Comparison of ENCODE assay signal across 8 cellular contexts in the genomic region with DNA sequence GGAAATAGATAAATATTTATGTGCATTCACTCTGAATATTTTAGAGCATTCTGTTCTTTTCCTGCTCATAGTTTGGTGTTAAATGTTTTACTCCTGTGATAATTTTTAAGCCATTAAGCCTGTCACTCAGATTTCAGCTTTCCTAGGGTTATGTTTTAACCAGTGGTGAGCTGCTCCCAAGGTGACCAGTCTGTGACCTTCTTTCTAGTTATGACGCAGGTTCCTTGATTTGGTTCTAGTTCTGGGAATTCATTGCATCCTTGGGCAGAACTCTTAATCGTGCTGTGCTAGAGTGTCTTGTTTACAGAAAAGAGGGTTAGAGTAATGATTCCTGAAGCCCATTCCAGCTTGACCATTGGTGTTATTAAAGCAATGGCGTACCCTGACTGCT. TPM values are rescaled to one million over a fixed set of nuclear protein-coding genes. Genes with fewer than 3 reads are reported as not detected.
DNase-seq lines count a peak whose midpoint lies in the region; ATAC-seq, FAIRE-seq and TF ChIP-seq lines count a peak whose summit lies in the region.

No MANE protein-coding gene starts in this region.

- no peak for FAIRE-seq in H54 (lab: Jason Lieb, UNC)

- peaks cover 4% of the 10 kb centered on the region for H3K36me3 ChIP-seq in H7 (replicated peaks; ENCODE audit: control insufficient read depth, insufficient read depth, low read length)

- ATAC-seq in HG02642 (IDR thresholded peaks at IDR 0.05; ENCODE audit: poor library complexity, unreplicated experiment) (no peak), GM19463 (IDR thresholded peaks at IDR 0.05; ENCODE audit: unreplicated experiment) (no peak), GM19351 (IDR thresholded peaks at IDR 0.05; ENCODE audit: unreplicated experiment) (no peak)

- TF ChIP-seq POLR2A in H54 (IDR thresholded peaks at IDR 0.05; ENCODE audit: low read depth, low read length), result no peak

- H3K4me3 ChIP-seq in H7 (ENCODE audit: insufficient read depth, low read depth, low read length) (peak overlapping the region; percentile 83; the same call in 1 of the 2 replicates), retinal pigment epithelial cell (ENCODE audit: low read length) (peak overlapping the region; percentile 70)

- DNase-seq in H7, result no peak
- DNase-seq in activated T-helper 1 cell treated with anti-CD3 and anti-CD28 coated beads, Interleukin-12 subunit alpha, Interleukin-12 subunit beta, Interleukin-2, Interleukin-4 antibody, amounts not matched to agents 30 ng/mL and 10 ng/mL and 1 ng/mL, durations not matched to agents 14 hours and 24 hours and 36 hours (ENCODE audit: low spot score), result no peak
- DNase-seq in glutamatergic neuron, result no peak
- DNase-seq in retinal pigment epithelial cell (ENCODE audit: low read depth), result peak; percentile 43
- no peak for DNase-seq in H54 (ENCODE audit: insufficient read length, low spot score)

- H3K4me3 Mint-ChIP-seq in activated T-helper 1 cell treated with anti-CD3 and anti-CD28 coated beads, Interleukin-12 subunit alpha, Interleukin-12 subunit beta, Interleukin-2, Interleukin-4 antibody, amounts not matched to agents 30 ng/mL and 10 ng/mL and 1 ng/mL, durations not matched to agents 14 hours and 24 hours and 36 hours, result peak overlapping the region; percentile 0
- H3K4me3 Mint-ChIP-seq in glutamatergic neuron (ENCODE audit: unreplicated experiment), result peak overlapping the region; percentile 97

- H3K27ac Mint-ChIP-seq in activated T-helper 1 cell treated with anti-CD3 and anti-CD28 coated beads, Interleukin-12 subunit alpha, Interleukin-12 subunit beta, Interleukin-2, Interleukin-4 antibody, amounts not matched to agents 30 ng/mL and 10 ng/mL and 1 ng/mL, durations not matched to agents 14 hours and 24 hours and 36 hours, result no peak overlapping the region
- H3K27ac Mint-ChIP-seq in glutamatergic neuron (ENCODE audit: unreplicated experiment), result peak overlapping the region; percentile 7

- no peaks in the 10 kb centered on the region for H3K27me3 ChIP-seq in H7 (ENCODE audit: control insufficient read depth, insufficient read depth, low read length)

- H3K36me3 Mint-ChIP-seq in activated T-helper 1 cell treated with anti-CD3 and anti-CD28 coated beads, Interleukin-12 subunit alpha, Interleukin-12 subunit beta, Interleukin-2, Interleukin-4 antibody, amounts not matched to agents 30 ng/mL and 10 ng/mL and 1 ng/mL, durations not matched to agents 14 hours and 24 hours and 36 hours (ENCODE audit: low read depth), result no peaks in the 10 kb centered on the region
- no peaks in the 10 kb centered on the region for H3K36me3 Mint-ChIP-seq in glutamatergic neuron (ENCODE audit: unreplicated experiment)

- H3K27me3 Mint-ChIP-seq in activated T-helper 1 cell treated with anti-CD3 and anti-CD28 coated beads, Interleukin-12 subunit alpha, Interleukin-12 subunit beta, Interleukin-2, Interleukin-4 antibody, amounts not matched to agents 30 ng/mL and 10 ng/mL and 1 ng/mL, durations not matched to agents 14 hours and 24 hours and 36 hours (ENCODE audit: insufficient read depth), result peaks cover 16% of the 10 kb centered on the region
- peaks cover 4% of the 10 kb centered on the region for H3K27me3 Mint-ChIP-seq in glutamatergic neuron (ENCODE audit: unreplicated experiment)

- H3K4me1 Mint-ChIP-seq in activated T-helper 1 cell treated with anti-CD3 and anti-CD28 coated beads, Interleukin-12 subunit alpha, Interleukin-12 subunit beta, Interleukin-2, Interleukin-4 antibody, amounts not matched to agents 30 ng/mL and 10 ng/mL and 1 ng/mL, durations not matched to agents 14 hours and 24 hours and 36 hours (ENCODE audit: low read depth), result peaks cover 32% of the 10 kb centered on the region
- H3K4me1 Mint-ChIP-seq in glutamatergic neuron (ENCODE audit: low read depth, unreplicated experiment), result peaks cover 7% of the 10 kb centered on the region

- TF ChIP-seq CTCF in glutamatergic neuron (IDR thresholded peaks at IDR 0.05; ENCODE audit: partially characterized antibody, unreplicated experiment), result no peak
- TF ChIP-seq CTCF in retinal pigment epithelial cell (conservative IDR thresholded peaks at IDR 0.05; ENCODE audit: low read depth, low read length), result no peak

- intact Hi-C loops in activated T-helper 1 cell treated with anti-CD3 and anti-CD28 coated beads, Interleukin-12 subunit alpha, Interleukin-12 subunit beta, Interleukin-2, Interleukin-4 antibody, amounts not matched to agents 30 ng/mL and 10 ng/mL and 1 ng/mL, durations not matched to agents 14 hours and 24 hours and 36 hours (cut with micrococcal nuclease), result loop anchor here (5.0 to 10.0 kb wide), 2 partner anchors 463 to 560 kb away; no protein-coding TSS in a partner anchor

- H3K9me3 Mint-ChIP-seq in activated T-helper 1 cell treated with anti-CD3 and anti-CD28 coated beads, Interleukin-12 subunit alpha, Interleukin-12 subunit beta, Interleukin-2, Interleukin-4 antibody, amounts not matched to agents 30 ng/mL and 10 ng/mL and 1 ng/mL, durations not matched to agents 14 hours and 24 hours and 36 hours, result no peaks in the 10 kb centered on the region
- peaks cover 13% of the 10 kb centered on the region for H3K9me3 Mint-ChIP-seq in glutamatergic neuron (ENCODE audit: unreplicated experiment)

RNA-seq across cellular contexts. Expression of a gene that starts 2.2 kb away (rescaled TPM):
- 98.7 and 118 TPM in 2 replicates for total RNA-seq in H7 (2014; rRNA removed; shearing (Covaris generic))
- 5.0 and 6.6 TPM in 2 replicates for total RNA-seq in activated T-helper 1 cell treated with anti-CD3 and anti-CD28 coated beads, Interleukin-12 subunit alpha, Interleukin-12 subunit beta, Interleukin-2, Interleukin-4 antibody, amounts not matched to agents 30 ng/mL and 10 ng/mL and 1 ng/mL, durations not matched to agents 14 hours and 24 hours and 36 hours
- total RNA-seq in glutamatergic neuron (ENCODE audit: unreplicated experiment), result 110 TPM

RNA-seq across cellular contexts. Expression of a gene that starts 36.0 kb away (rescaled TPM):
- not detected in 2 replicates for total RNA-seq in H7 (2014; rRNA removed; shearing (Covaris generic))
- not detected in 2 replicates for total RNA-seq in activated T-helper 1 cell treated with anti-CD3 and anti-CD28 coated beads, Interleukin-12 subunit alpha, Interleukin-12 subunit beta, Interleukin-2, Interleukin-4 antibody, amounts not matched to agents 30 ng/mL and 10 ng/mL and 1 ng/mL, durations not matched to agents 14 hours and 24 hours and 36 hours
- total RNA-seq in glutamatergic neuron (ENCODE audit: unreplicated experiment), result not detected

RNA-seq across cellular contexts. Expression of a gene that starts 42.9 kb away (rescaled TPM):
- not detected in 2 replicates for total RNA-seq in H7 (2014; rRNA removed; shearing (Covaris generic))
- total RNA-seq in activated T-helper 1 cell treated with anti-CD3 and anti-CD28 coated beads, Interleukin-12 subunit alpha, Interleukin-12 subunit beta, Interleukin-2, Interleukin-4 antibody, amounts not matched to agents 30 ng/mL and 10 ng/mL and 1 ng/mL, durations not matched to agents 14 hours and 24 hours and 36 hours, result not detected in 2 replicates
- not detected for total RNA-seq in glutamatergic neuron (ENCODE audit: unreplicated experiment)

Comparison
In these comparisons a context has a peak if more than half of its experiments do, and no peak if none do; other contexts are left out.
1. RNA of a gene that starts 2.2 kb away (total RNA-seq): 110 TPM in glutamatergic neuron (single experiment) and 98.7 to 118 TPM in H7; 5.0 to 6.6 TPM in activated T-helper 1 cell treated with anti-CD3 and anti-CD28 coated beads, Interleukin-12 subunit alpha, Interleukin-12 subunit beta, Interleukin-2, Interleukin-4 antibody, amounts not matched to agents 30 ng/mL and 10 ng/mL and 1 ng/mL, durations not matched to agents 14 hours and 24 hours and 36 hours; every median in the first group is over 10 times any median in the second.